8 cellular contexts compared by ENCODE assay signal in genomic region chr6:33744001-33744848, GRCh38. TPM values are rescaled to one million over a fixed set of nuclear protein-coding genes. Genes with fewer than 3 reads are reported as not detected.
DNase-seq lines count a peak whose midpoint lies in the region; ATAC-seq and TF ChIP-seq lines count a peak whose summit lies in the region.

No MANE protein-coding gene starts in this region.

- peaks cover 19% of the 10 kb centered on the region for H3K27me3 Mint-ChIP-seq in activated naive CD8-positive, alpha-beta T cell treated with anti-CD3 and anti-CD28 coated beads, Interleukin-2, amount 10 ng/mL, durations not matched to agents 7 days and 5 days

- TF ChIP-seq CTCF in heart left ventricle (IDR thresholded peaks at IDR 0.05) = peak; percentile 77 to 90 (median 86)
- TF ChIP-seq CTCF in prostate gland (IDR thresholded peaks at IDR 0.05) = peak; percentile 78 to 95 (median 92)

- H3K9me3 Mint-ChIP-seq in activated naive CD8-positive, alpha-beta T cell treated with anti-CD3 and anti-CD28 coated beads, Interleukin-2, amount 10 ng/mL, durations not matched to agents 7 days and 5 days = no peaks in the 10 kb centered on the region

- H3K4me1 ChIP-seq in heart left ventricle = peaks cover 0 to 68% (median 26%) of the 10 kb centered on the region in 12 donors
- H3K4me1 ChIP-seq in prostate gland (replicated peaks) = peaks cover 26% of the 10 kb centered on the region

- ATAC-seq in activated naive CD8-positive, alpha-beta T cell treated with anti-CD3 and anti-CD28 coated beads, Interleukin-2, amount 10 ng/mL, durations not matched to agents 7 days and 5 days (ENCODE audit: low read depth) = peak; percentile 75
- ATAC-seq in heart left ventricle (peak in 3 of 4 donors; percentile 6 to 34 (median 20)), HG03280 (IDR thresholded peaks at IDR 0.05; ENCODE audit: unreplicated experiment) (no peak)

- H3K36me3 ChIP-seq in heart left ventricle (peaks cover 0 to 7% (median 0%) of the 10 kb centered on the region in 9 donors), prostate gland (no peaks in the 10 kb centered on the region)

- H3K27ac ChIP-seq in heart left ventricle (peak overlapping the region; percentile 74 to 99 (median 92)), prostate gland (peak overlapping the region; percentile 74 to 85)

- no peaks in the 10 kb centered on the region for H3K4me1 Mint-ChIP-seq in activated naive CD8-positive, alpha-beta T cell treated with anti-CD3 and anti-CD28 coated beads, Interleukin-2, amount 10 ng/mL, durations not matched to agents 7 days and 5 days

- peaks cover 0 to 5% (median 0%) of the 10 kb centered on the region in 9 donors for H3K27me3 ChIP-seq in heart left ventricle
- no peaks in the 10 kb centered on the region for H3K27me3 ChIP-seq in prostate gland (replicated peaks; ENCODE audit: insufficient read depth)

- H3K36me3 Mint-ChIP-seq in activated naive CD8-positive, alpha-beta T cell treated with anti-CD3 and anti-CD28 coated beads, Interleukin-2, amount 10 ng/mL, durations not matched to agents 7 days and 5 days = no peaks in the 10 kb centered on the region

- DNase-seq in ELR (ENCODE audit: low read depth) = peak; percentile 80
- peak; percentile 58 for DNase-seq in NCI-H128 (lab: John Stamatoyannopoulos, UW; ENCODE audit: unreplicated experiment)
- peak; percentile 67 for DNase-seq in SKM-1 treated with dmso at 0.1 percent for 144 hours (lab: John Stamatoyannopoulos, UW; ENCODE audit: unreplicated experiment)
- DNase-seq in activated naive CD8-positive, alpha-beta T cell treated with anti-CD3 and anti-CD28 coated beads, Interleukin-2, amount 10 ng/mL, durations not matched to agents 7 days and 5 days = peak; percentile 75
- DNase-seq in heart left ventricle = peak in 4 of 5 donors; percentile 59 to 72 (median 70)
- DNase-seq in prostate gland (ENCODE audit: low spot score) = peak; percentile 85
- peak; percentile 79 for DNase-seq in ureter (ENCODE audit: low spot score)

- POLR2A ChIA-PET in activated naive CD8-positive, alpha-beta T cell treated with anti-CD3 and anti-CD28 coated beads, Interleukin-2, amount 10 ng/mL, durations not matched to agents 7 days and 5 days (lab: Charles Lee) = no interaction called here

- no peak overlapping the region for H3K27ac Mint-ChIP-seq in activated naive CD8-positive, alpha-beta T cell treated with anti-CD3 and anti-CD28 coated beads, Interleukin-2, amount 10 ng/mL, durations not matched to agents 7 days and 5 days

- H3K9me3 ChIP-seq in heart left ventricle (no peaks in the 10 kb centered on the region), prostate gland (no peaks in the 10 kb centered on the region)

- 18 to 30% (median 24%) methylated on average over 11 of the region's 11 CpGs for WGBS in heart left ventricle, 4 donors
- WGBS in prostate gland = 17% methylated on average over 11 of the region's 11 CpGs

- peak overlapping the region in 11 of 12 donors; percentile 42 to 80 (median 57) for H3K4me3 ChIP-seq in heart left ventricle
- no peak overlapping the region for H3K4me3 ChIP-seq in prostate gland

- TF ChIP-seq POLR2A in heart left ventricle (IDR thresholded peaks at IDR 0.05) = peak in 1 of 2 donors; percentile 18
- no peak for TF ChIP-seq POLR2A in prostate gland (IDR thresholded peaks at IDR 0.05)

- H3K4me3 Mint-ChIP-seq in activated naive CD8-positive, alpha-beta T cell treated with anti-CD3 and anti-CD28 coated beads, Interleukin-2, amount 10 ng/mL, durations not matched to agents 7 days and 5 days = no peak overlapping the region

- intact Hi-C loops in heart left ventricle (cut with DNase I) = loop anchor here in 1 of 10 donors (1.0 to 5.0 kb wide), 3 partner anchors 18 to 157 kb away; partner anchors contain the start of gene UQCC2
- intact Hi-C loops in prostate gland (cut with DNase I) = loop anchor here (1.0 to 5.0 kb wide), 2 partner anchors 18 to 408 kb away; no protein-coding TSS in a partner anchor

RNA-seq across cellular contexts. Expression of gene IP6K3, which starts 2.5 kb away (rescaled TPM):
- total RNA-seq in activated naive CD8-positive, alpha-beta T cell treated with anti-CD3 and anti-CD28 coated beads, Interleukin-2, amount 10 ng/mL, durations not matched to agents 7 days and 5 days = not detected
- total RNA-seq in heart left ventricle (10 to 100 TPM; 11.7 to 72.4 (median 30.8) TPM), prostate gland (1 to 10 TPM; 2.5 to 3.1 TPM), ureter (2.6 TPM)
- 10 to 100 TPM; 16.9 to 59.2 TPM for polyA plus RNA-seq in heart left ventricle

RNA-seq across cellular contexts. Expression of gene UQCC2, which starts 32.7 kb away (rescaled TPM):
- total RNA-seq in activated naive CD8-positive, alpha-beta T cell treated with anti-CD3 and anti-CD28 coated beads, Interleukin-2, amount 10 ng/mL, durations not matched to agents 7 days and 5 days = 10 to 100 TPM; 60.9 to 64.0 TPM
- 100 to 1,000 TPM in 8 of 9 donors, 10 to 100 TPM in 1; 88.5 to 298 (median 195) TPM for total RNA-seq in heart left ventricle
- 100 to 1,000 TPM; 123 to 496 TPM for polyA plus RNA-seq in heart left ventricle
- total RNA-seq in prostate gland = 10 to 100 TPM; 24.5 to 25.7 TPM
- 74.2 TPM for total RNA-seq in ureter

RNA-seq across cellular contexts. Expression of gene LEMD2, which starts 44.7 kb away (rescaled TPM):
- 10 to 100 TPM; 83.9 to 84.7 TPM for total RNA-seq in activated naive CD8-positive, alpha-beta T cell treated with anti-CD3 and anti-CD28 coated beads, Interleukin-2, amount 10 ng/mL, durations not matched to agents 7 days and 5 days
- total RNA-seq in heart left ventricle = 10 to 100 TPM; 21.2 to 41.5 (median 25.7) TPM
- 10 to 100 TPM; 29.9 to 51.3 TPM for polyA plus RNA-seq in heart left ventricle
- 10 to 100 TPM; 64.2 to 80.2 TPM for total RNA-seq in prostate gland
- 71.0 TPM for total RNA-seq in ureter

RNA-seq across cellular contexts. Expression of gene MLN, which starts 59.6 kb away (rescaled TPM):
- not detected for total RNA-seq in activated naive CD8-positive, alpha-beta T cell treated with anti-CD3 and anti-CD28 coated beads, Interleukin-2, amount 10 ng/mL, durations not matched to agents 7 days and 5 days
- total RNA-seq in heart left ventricle (not detected), prostate gland (not detected), ureter (not detected)
- not detected for polyA plus RNA-seq in heart left ventricle

Comparison
In these comparisons a context has a peak if more than half of its experiments do, and no peak if none do; other contexts are left out.
1. H3K4me3 ChIP-seq: peak in heart left ventricle (11 of 12); none in prostate gland (0 of 2).
2. Peak in every context shown above with its lines, with median percentiles within 50 percentile points of each other: DNase-seq.